13 cellular contexts compared by ENCODE assay signal in genomic region chr9:36164989-36165388, GRCh38. TPM values are rescaled to one million over a fixed set of nuclear protein-coding genes. Genes with fewer than 3 reads are reported as not detected.
A peak's percentile ranks its signal among the peaks of the same experiment; 100 is the strongest.
DNase-seq lines count a peak whose midpoint lies in the region; ATAC-seq, FAIRE-seq and TF ChIP-seq lines count a peak whose summit lies in the region.
"Had no signal": no experiment of that assay in that cellular context is flagged by ENCODE, and none has a peak within 500 bp of the region (broad histone marks: within the 10 kb centered on the region; RNA-seq: fewer than 3 reads in every experiment).

No MANE protein-coding gene starts in this region.

- H3K27me3 Mint-ChIP-seq in activated naive CD4-positive, alpha-beta T cell treated with anti-CD3 and anti-CD28 coated beads, Interleukin-2, amount 10 ng/mL, durations not matched to agents 7 days and 5 days: peaks cover 58% of the 10 kb centered on the region
- peaks cover 4% of the 10 kb centered on the region for H3K27me3 Mint-ChIP-seq in nephron progenitor cell (ENCODE audit: low read depth, poor library complexity)
- no peaks in the 10 kb centered on the region for H3K27me3 Mint-ChIP-seq in MCF 10A (ENCODE audit: insufficient read depth, unreplicated experiment)

- no peaks in the 10 kb centered on the region for H3K9me3 ChIP-seq in body of pancreas
- H3K9me3 ChIP-seq: BLaER1, tibial nerve had no signal

- H3K4me1 Mint-ChIP-seq in activated naive CD4-positive, alpha-beta T cell treated with anti-CD3 and anti-CD28 coated beads, Interleukin-2, amount 10 ng/mL, durations not matched to agents 7 days and 5 days: peaks cover 24% of the 10 kb centered on the region
- peaks cover 66% of the 10 kb centered on the region for H3K4me1 Mint-ChIP-seq in nephron progenitor cell
- peaks cover 8% of the 10 kb centered on the region for H3K4me1 Mint-ChIP-seq in MCF 10A (ENCODE audit: insufficient read depth, unreplicated experiment)

- no peak overlapping the region for H3K4me3 ChIP-seq in body of pancreas
- H3K4me3 ChIP-seq: BLaER1 had no signal

- peaks cover 12% of the 10 kb centered on the region for H3K4me1 ChIP-seq in body of pancreas

- BruUV-seq in MCF 10A (replicated peaks; lab: Mats Ljungman, UMichigan): no TSS peak

- H3K27ac Mint-ChIP-seq in activated naive CD4-positive, alpha-beta T cell treated with anti-CD3 and anti-CD28 coated beads, Interleukin-2, amount 10 ng/mL, durations not matched to agents 7 days and 5 days: no peak overlapping the region
- no peak overlapping the region for H3K27ac Mint-ChIP-seq in activated naive CD4-positive, alpha-beta T cell treated with anti-CD3 and anti-CD28 coated beads, Interleukin-2, amount 50 U/mL, for 72 hours
- peak overlapping the region; percentile 82 for H3K27ac Mint-ChIP-seq in nephron progenitor cell
- H3K27ac Mint-ChIP-seq in MCF 10A (ENCODE audit: low read depth, unreplicated experiment): no peak overlapping the region
- H3K27ac Mint-ChIP-seq: activated naive CD4-positive, alpha-beta T cell treated with anti-CD3 and anti-CD28 coated beads for 36 hours had no signal

- intact Hi-C loops in body of pancreas (cut with DNase I): loop anchor here (5.0 kb wide), 1 partner anchor 63 kb away; no protein-coding TSS in a partner anchor
- intact Hi-C loops in MCF 10A (cut with micrococcal nuclease): no loop called here

- CTCF ChIA-PET in activated naive CD4-positive, alpha-beta T cell treated with anti-CD3 and anti-CD28 coated beads, Interleukin-2, amount 10 ng/mL, durations not matched to agents 7 days and 5 days (lab: Charles Lee): interaction anchor here (1.2 to 8.2 kb wide), 9 partner anchors 10 to 157 kb away, joined by 3 to 221 read pairs (median 6); no protein-coding TSS in a partner anchor
- CTCF ChIA-PET in MCF 10A (lab: Yijun Ruan, JAX): interaction anchor here (0.5 to 9.4 kb wide), 12 partner anchors 9 to 308 kb away, joined by 3 to 106 read pairs (median 4); partner anchors contain the start of gene CLTA

- TF ChIP-seq POLR2A in body of pancreas (IDR thresholded peaks at IDR 0.05): no peak

- peaks cover 9% of the 10 kb centered on the region for H3K36me3 Mint-ChIP-seq in activated naive CD4-positive, alpha-beta T cell treated with anti-CD3 and anti-CD28 coated beads, Interleukin-2, amount 10 ng/mL, durations not matched to agents 7 days and 5 days
- H3K36me3 Mint-ChIP-seq in activated naive CD4-positive, alpha-beta T cell treated with anti-CD3 and anti-CD28 coated beads, Interleukin-2, amount 50 U/mL, for 72 hours: no peaks in the 10 kb centered on the region
- peaks cover 14% of the 10 kb centered on the region for H3K36me3 Mint-ChIP-seq in nephron progenitor cell (ENCODE audit: low read depth)
- no peaks in the 10 kb centered on the region for H3K36me3 Mint-ChIP-seq in MCF 10A (ENCODE audit: insufficient read depth, unreplicated experiment)

- ATAC-seq in activated naive CD4-positive, alpha-beta T cell treated with anti-CD3 and anti-CD28 coated beads, Interleukin-2, amount 50 U/mL, for 72 hours: no peak
- ATAC-seq in GM21423 (IDR thresholded peaks at IDR 0.05; ENCODE audit: unreplicated experiment) (no peak), body of pancreas (no peak)

- peak overlapping the region; percentile 16 for H3K4me3 Mint-ChIP-seq in activated naive CD4-positive, alpha-beta T cell treated with anti-CD3 and anti-CD28 coated beads, Interleukin-2, amount 10 ng/mL, durations not matched to agents 7 days and 5 days
- H3K4me3 Mint-ChIP-seq in nephron progenitor cell (no peak overlapping the region), MCF 10A (ENCODE audit: unreplicated experiment) (no peak overlapping the region)

- H3K36me3 ChIP-seq in body of pancreas (replicated peaks in 1 of 2; ENCODE audit: insufficient read depth in 1 of 2, low read depth in 2 of 2): no peaks in the 10 kb centered on the region
- H3K36me3 ChIP-seq: tibial nerve had no signal

- peak; percentile 42 for FAIRE-seq in urothelium cell line (lab: Jason Lieb, UNC)

- no peak for TF ChIP-seq CTCF in nephron progenitor cell (IDR thresholded peaks at IDR 0.05)
- no peak for TF ChIP-seq CTCF in body of pancreas (IDR thresholded peaks at IDR 0.05)
- no peak for TF ChIP-seq CTCF in MCF 10A (IDR thresholded peaks at IDR 0.05; ENCODE audit: unreplicated experiment)

- no peak overlapping the region for H3K27ac ChIP-seq in body of pancreas
- H3K27ac ChIP-seq: BLaER1 had no signal

- POLR2A ChIA-PET in MCF 10A (lab: Yijun Ruan, JAX): interaction anchor here (0.7 kb wide), 1 partner anchor 309 kb away, joined by 3 read pairs; no protein-coding TSS in a partner anchor

- no peaks in the 10 kb centered on the region for H3K9me3 Mint-ChIP-seq in activated naive CD4-positive, alpha-beta T cell treated with anti-CD3 and anti-CD28 coated beads, Interleukin-2, amount 10 ng/mL, durations not matched to agents 7 days and 5 days
- no peaks in the 10 kb centered on the region for H3K9me3 Mint-ChIP-seq in activated naive CD4-positive, alpha-beta T cell treated with anti-CD3 and anti-CD28 coated beads, Interleukin-2, amount 50 U/mL, for 72 hours
- H3K9me3 Mint-ChIP-seq in nephron progenitor cell (no peaks in the 10 kb centered on the region), MCF 10A (ENCODE audit: unreplicated experiment) (no peaks in the 10 kb centered on the region)
- H3K9me3 Mint-ChIP-seq: activated naive CD4-positive, alpha-beta T cell treated with anti-CD3 and anti-CD28 coated beads for 36 hours had no signal

- 43 to 51% methylated on average over 1 to 3 of the region's 3 CpGs for WGBS in body of pancreas, 2 donors

- DNase-seq in activated naive CD4-positive, alpha-beta T cell treated with anti-CD3 and anti-CD28 coated beads, Interleukin-2, amount 10 ng/mL, durations not matched to agents 7 days and 5 days: no peak
- no peak for DNase-seq in activated naive CD4-positive, alpha-beta T cell treated with anti-CD3 and anti-CD28 coated beads, Interleukin-2, amount 50 U/mL, for 72 hours (ENCODE audit: low spot score in 2 of 2)
- DNase-seq in cerebellar cortex (ENCODE audit: low spot score): peak; percentile 24
- peak; percentile 10 for DNase-seq in nephron progenitor cell
- DNase-seq in urothelium cell line (ENCODE audit: low spot score): no peak
- no peak for DNase-seq in body of pancreas
- DNase-seq in MCF 10A (ENCODE audit: unreplicated experiment): no peak
- DNase-seq: activated naive CD4-positive, alpha-beta T cell treated with anti-CD3 and anti-CD28 coated beads for 36 hours; cortex of kidney had no signal

- no peaks in the 10 kb centered on the region for H3K27me3 ChIP-seq in body of pancreas
- H3K27me3 ChIP-seq: BLaER1 had no signal

RNA-seq across cellular contexts. Expression of gene CCIN, which starts 4.2 kb away (rescaled TPM):
- total RNA-seq in activated naive CD4-positive, alpha-beta T cell treated with anti-CD3 and anti-CD28 coated beads, Interleukin-2, amount 50 U/mL, for 72 hours: not detected
- total RNA-seq in body of pancreas: not detected
- not detected in 2 replicates for total RNA-seq in MCF 10A (2022)
- total RNA-seq: activated naive CD4-positive, alpha-beta T cell treated with anti-CD3 and anti-CD28 coated beads for 36 hours; NCI-H460; tibial nerve had no signal

RNA-seq across cellular contexts. Expression of gene CLTA, which starts 25.7 kb away (rescaled TPM):
- 100 to 1,000 TPM in 1 of 2 donors, 10 to 100 TPM in 1; 77.0 to 127 TPM for total RNA-seq in activated naive CD4-positive, alpha-beta T cell treated with anti-CD3 and anti-CD28 coated beads, Interleukin-2, amount 50 U/mL, for 72 hours
- 100 to 1,000 TPM in 1 of 2 donors, 10 to 100 TPM in 1; 86.7 to 145 TPM for total RNA-seq in body of pancreas
- total RNA-seq in MCF 10A (2022): 189 and 218 TPM in 2 replicates

RNA-seq across cellular contexts. Expression of gene GLIPR2, which starts 28.5 kb away (rescaled TPM):
- total RNA-seq in activated naive CD4-positive, alpha-beta T cell treated with anti-CD3 and anti-CD28 coated beads, Interleukin-2, amount 50 U/mL, for 72 hours: 10 to 100 TPM in 1 of 2 donors, 1 to 10 TPM in 1; 4.0 to 17.0 TPM
- total RNA-seq in body of pancreas: 1 to 10 TPM; 1.6 to 4.4 TPM
- 0.96 and 3.1 TPM in 2 replicates for total RNA-seq in MCF 10A (2022)

Comparison
In these comparisons a context has a peak if more than half of its experiments do, and no peak if none do; other contexts are left out.
1. DNase-seq: peak in cerebellar cortex (single experiment) and nephron progenitor cell (single experiment); none in activated naive CD4-positive, alpha-beta T cell treated with anti-CD3 and anti-CD28 coated beads, Interleukin-2, amount 10 ng/mL, durations not matched to agents 7 days and 5 days (single experiment), activated naive CD4-positive, alpha-beta T cell treated with anti-CD3 and anti-CD28 coated beads, Interleukin-2, amount 50 U/mL, for 72 hours (0 of 2), urothelium cell line (single experiment), body of pancreas (0 of 4) and MCF 10A (single experiment).